Comparison of ENCODE assay signal across 1 cellular context in genomic region chr17:19360772-19361171, GRCh38.
TF ChIP-seq lines count a peak whose summit lies in the region.

No MANE protein-coding gene starts in this region.

TF ChIP-seq in IMR-90, 13 proteins besides CTCF, POLR2A, EP300 and RAD21:
- no peak for TF ChIP-seq RFX5 (IDR thresholded peaks at IDR 0.05; ENCODE audit: low read depth, low read length)
- TF ChIP-seq NFE2L2 (IDR thresholded peaks at IDR 0.05; ENCODE audit: low read depth, low read length) = no peak
- no peak for TF ChIP-seq RCOR1 (IDR thresholded peaks at IDR 0.05; ENCODE audit: insufficient replicate concordance, low read length)
- no peak for TF ChIP-seq ELK1 (IDR thresholded peaks at IDR 0.05; ENCODE audit: borderline replicate concordance, low read depth, low read length)
- TF ChIP-seq MAFK (IDR thresholded peaks at IDR 0.05; ENCODE audit: low read depth, low read length) = no peak
- no peak for TF ChIP-seq USF2 (IDR thresholded peaks at IDR 0.05; ENCODE audit: low read depth, low read length)
- TF ChIP-seq CHD1 (IDR thresholded peaks at IDR 0.05; ENCODE audit: low read depth, low read length) = no peak
- no peak for TF ChIP-seq MAZ (IDR thresholded peaks at IDR 0.05; ENCODE audit: borderline replicate concordance, low read depth, low read length)
- no peak for TF ChIP-seq MXI1 (IDR thresholded peaks at IDR 0.05; ENCODE audit: borderline replicate concordance, low read depth, low read length)
- TF ChIP-seq FOS (IDR thresholded peaks at IDR 0.05; ENCODE audit: low read depth, low read length) = no peak
